ENCODE assay signal across 9 cellular contexts in genomic region chr6:144286503-144287393, GRCh38. TPM values are rescaled to one million over a fixed set of nuclear protein-coding genes. Genes with fewer than 3 reads are reported as not detected.
DNase-seq lines count a peak whose midpoint lies in the region; ATAC-seq and TF ChIP-seq lines count a peak whose summit lies in the region.
"Had no signal": no experiment of that assay in that cellular context is flagged by ENCODE, and none has a peak within 500 bp of the region (broad histone marks: within the 10 kb centered on the region; RNA-seq: fewer than 3 reads in every experiment).

No MANE protein-coding gene starts in this region.

- H3K27ac ChIP-seq in VCaP (peak overlapping the region; percentile 97), esophagus squamous epithelium (peak overlapping the region; percentile 90 to 97 (median 94)), mucosa of rectum (ENCODE audit: low read depth in 2 of 2, low read length in 2 of 2) (peak overlapping the region; percentile 88 to 89), urinary bladder (ENCODE audit: low read depth) (peak overlapping the region; percentile 97)
- H3K27ac ChIP-seq: KMS-11 had no signal

- H3K36me3 ChIP-seq in BJ (ENCODE audit: control insufficient read depth, insufficient read depth, low read length) (no peaks in the 10 kb centered on the region), esophagus squamous epithelium (peaks cover 0 to 2% (median 0%) of the 10 kb centered on the region in 3 donors), mucosa of rectum (ENCODE audit: control insufficient read depth in 2 of 2, insufficient read depth in 2 of 2, low read length in 2 of 2) (no peaks in the 10 kb centered on the region), urinary bladder (ENCODE audit: insufficient read depth) (no peaks in the 10 kb centered on the region)

- CTCF ChIA-PET in BJ (lab: Yijun Ruan, JAX): interaction anchor here (0.8 to 2.2 kb wide), 7 partner anchors 18 to 426 kb away, joined by 3 to 10 read pairs (median 4); no protein-coding TSS in a partner anchor

- no peaks in the 10 kb centered on the region for H3K9me3 ChIP-seq in esophagus squamous epithelium
- no peaks in the 10 kb centered on the region for H3K9me3 ChIP-seq in mucosa of rectum (ENCODE audit: control insufficient read depth in 2 of 2, low read length in 2 of 2)

- peaks cover 30% of the 10 kb centered on the region for H3K36me3 Mint-ChIP-seq in HFFc6 (ENCODE audit: low read depth)

- intact Hi-C loops in esophagus squamous epithelium (cut with DNase I): no loop called here

- H3K4me3 ChIP-seq in BJ (ENCODE audit: low read depth, low read length) (peak overlapping the region; percentile 74), esophagus squamous epithelium (peak overlapping the region; percentile 80 to 86 (median 82)), mucosa of rectum (ENCODE audit: low read length in 2 of 2) (peak overlapping the region; percentile 81 to 92), urinary bladder (ENCODE audit: low read depth, low read length) (peak overlapping the region; percentile 87)

- H3K9ac ChIP-seq in mucosa of rectum (ENCODE audit: low read depth in 1 of 2, low read length in 2 of 2): peak overlapping the region; percentile 74 to 78
- H3K9ac ChIP-seq: KMS-11 had no signal

- no peak for ATAC-seq in HG03025 (IDR thresholded peaks at IDR 0.05; ENCODE audit: low FRiP score, unreplicated experiment)

- H3K27me3 Mint-ChIP-seq in HFFc6 (ENCODE audit: insufficient read depth): no peaks in the 10 kb centered on the region; the same call in none of the 2 replicates

- DNase-seq in BJ (ENCODE audit: low read depth): peak; percentile 84
- DNase-seq in HFFc6: peak; percentile 89
- DNase-seq in esophagus squamous epithelium (lab: John Stamatoyannopoulos, UW): no peak
- DNase-seq in activated effector memory CD4-positive, alpha-beta T cell treated with Interleukin-2 at 50 U/mL for 16 hours: no peak

- peak in 1 of 4 donors; percentile 12 for TF ChIP-seq POLR2A in esophagus squamous epithelium (IDR thresholded peaks at IDR 0.05)

- peak overlapping the region; percentile 71 for H3K27ac Mint-ChIP-seq in HFFc6

- H3K4me3 Mint-ChIP-seq in HFFc6: peak overlapping the region; percentile 89

- no peaks in the 10 kb centered on the region for H3K27me3 ChIP-seq in BJ (ENCODE audit: control insufficient read depth, insufficient read depth, low read length)
- peaks cover 0 to 7% (median 0%) of the 10 kb centered on the region in 4 donors for H3K27me3 ChIP-seq in esophagus squamous epithelium
- no peaks in the 10 kb centered on the region for H3K27me3 ChIP-seq in mucosa of rectum (ENCODE audit: control insufficient read depth in 2 of 2, insufficient read depth in 2 of 2, low read length in 2 of 2)

- H3K4me1 ChIP-seq in esophagus squamous epithelium (peaks cover 0 to 45% (median 10%) of the 10 kb centered on the region in 3 donors), mucosa of rectum (ENCODE audit: control insufficient read depth in 2 of 2, insufficient read depth in 2 of 2, low read length in 2 of 2) (peaks cover 2 to 4% of the 10 kb centered on the region in 2 donors), urinary bladder (ENCODE audit: insufficient read depth) (no peaks in the 10 kb centered on the region)

- 2 to 7% methylated on average over 14 to 22 of the region's 53 CpGs for WGBS in esophagus squamous epithelium, 2 donors
- 1% methylated on average over 53 of the region's 53 CpGs for WGBS in urinary bladder

- no peak for TF ChIP-seq CTCF in BJ (IDR thresholded peaks at IDR 0.05; ENCODE audit: insufficient read depth, low read depth, low read length)
- 0 out of 2 replicates have a peak, but pooled peaks have one; percentile 5 for TF ChIP-seq CTCF in HFFc6 (IDR thresholded peaks at IDR 0.05)
- TF ChIP-seq CTCF in VCaP (conservative IDR thresholded peaks at IDR 0.05): no peak
- TF ChIP-seq CTCF in esophagus squamous epithelium (IDR thresholded peaks at IDR 0.05): no peak

- H3K4me1 Mint-ChIP-seq in HFFc6 (ENCODE audit: low read depth): peaks cover 43% of the 10 kb centered on the region

- no peaks in the 10 kb centered on the region for H3K9me3 Mint-ChIP-seq in HFFc6

- POLR2A ChIA-PET in BJ (lab: Charles Lee): interaction anchor here (0.6 to 0.7 kb wide), 4 partner anchors 20 to 366 kb away, joined by 3 to 16 read pairs (median 8); no protein-coding TSS in a partner anchor

RNA-seq across cellular contexts. Expression of gene UTRN, which starts 1.6 kb away (rescaled TPM):
- polyA plus RNA-seq in BJ (2011; rRNA removed): 25.6 and 33.2 TPM in 2 replicates
- 45.7 and 65.6 TPM in 2 replicates for polyA minus RNA-seq in BJ (2011; rRNA and poly(A)+ RNA removed)
- 100 to 1,000 TPM in 5 of 6 experiments, 10 to 100 TPM in 1; 99.6 to 116 (median 109) TPM for total RNA-seq in HFFc6 (2021; fragmentation: NEBNext Ultra II Directional; extraction: Animal tissue kit (Norgen Biotek cat#: 25700))
- 100 to 1,000 TPM in 1 of 4 donors, 10 to 100 TPM in 3; 43.8 to 148 (median 69.8) TPM for total RNA-seq in esophagus squamous epithelium
- 256 TPM for total RNA-seq in urinary bladder
- polyA plus RNA-seq in urinary bladder: 43.7 TPM

Comparison
In these comparisons a context has a peak if more than half of its experiments do, and no peak if none do; other contexts are left out.
1. DNase-seq: peak in BJ (single experiment) and HFFc6 (single experiment); none in esophagus squamous epithelium (single experiment) and activated effector memory CD4-positive, alpha-beta T cell treated with Interleukin-2 at 50 U/mL for 16 hours (single experiment).
2. Peak in every context shown above with its lines, with median percentiles within 50 percentile points of each other: H3K4me3 ChIP-seq and H3K27ac ChIP-seq.